Comparison of ENCODE assay signal across 1 cellular context in the genomic region with DNA sequence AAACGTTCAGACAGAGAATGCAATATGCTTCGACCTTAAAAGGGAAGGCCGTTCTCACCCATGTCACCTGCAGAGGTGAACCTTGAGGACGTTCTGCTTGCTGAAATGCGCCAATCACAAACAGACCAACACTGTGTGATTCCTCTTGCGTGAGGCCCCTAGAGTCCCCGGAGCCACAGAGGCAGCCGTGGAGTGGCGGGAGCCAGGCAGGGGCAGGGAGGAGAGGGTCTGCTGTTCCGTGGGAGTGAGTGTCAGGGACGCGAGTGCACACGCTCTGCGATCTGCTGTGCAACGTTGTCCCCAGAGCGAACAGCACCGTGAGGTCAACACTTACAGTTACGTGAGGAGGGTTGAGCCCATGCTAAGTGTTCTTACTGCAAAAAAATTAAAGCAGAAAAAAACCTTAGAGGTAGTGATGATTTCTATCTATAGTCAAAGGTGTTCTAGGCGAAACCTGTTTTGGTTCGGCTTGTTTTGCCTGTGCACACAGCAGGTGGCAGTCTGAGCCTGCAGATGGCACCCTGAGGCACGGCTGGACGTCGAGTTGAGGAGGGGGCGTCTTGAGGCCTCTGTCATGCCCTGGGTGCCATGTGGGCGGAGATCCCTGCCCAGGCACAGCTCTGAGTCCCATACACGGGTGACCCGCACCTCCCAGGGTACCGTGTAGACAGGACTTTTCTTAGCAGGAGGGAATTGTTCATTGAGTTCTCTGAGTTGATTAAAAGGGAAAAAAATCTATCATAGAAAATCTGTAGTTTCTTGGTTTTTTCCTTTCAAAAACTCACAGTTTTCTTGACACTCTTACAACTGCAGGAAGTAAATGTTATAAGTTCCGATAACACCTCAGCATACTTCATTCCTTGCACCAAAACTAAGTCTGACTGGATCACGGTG.
A peak's percentile ranks its signal among the peaks of the same experiment; 100 is the strongest.
TF ChIP-seq lines count a peak whose summit lies in the region.

No MANE protein-coding gene starts in this region.

TF ChIP-seq in HepG2, 621 proteins besides CTCF, POLR2A, EP300 and RAD21 (continued from another document and continues in another):
- no peak for TF ChIP-seq ZNF142 (CRISPR knock-in tag; IDR thresholded peaks at IDR 0.05)
- TF ChIP-seq ZFP36 (IDR thresholded peaks at IDR 0.05; ENCODE audit: borderline replicate concordance, low read depth, low read length, partially characterized antibody): no peak
- TF ChIP-seq RNF2 (conservative IDR thresholded peaks at IDR 0.05; ENCODE audit: low read depth): no peak
- TF ChIP-seq ARHGAP35 (CRISPR knock-in tag; IDR thresholded peaks at IDR 0.05; ENCODE audit: borderline replicate concordance): 0 out of 2 replicates have a peak, but pooled peaks have one; percentile 57
- no peak for TF ChIP-seq ZNF746 (CRISPR knock-in tag; IDR thresholded peaks at IDR 0.05)
- TF ChIP-seq STAG1 (CRISPR knock-in tag; IDR thresholded peaks at IDR 0.05): peak; percentile 99
- no peak for TF ChIP-seq RARG (CRISPR knock-in tag; IDR thresholded peaks at IDR 0.05; ENCODE audit: low read depth)
- TF ChIP-seq FOXP4 (CRISPR knock-in tag; IDR thresholded peaks at IDR 0.05): no peak
- TF ChIP-seq MBD4 (IDR thresholded peaks at IDR 0.05; ENCODE audit: borderline replicate concordance, low read length): no peak
- TF ChIP-seq NCOA5 (CRISPR knock-in tag; IDR thresholded peaks at IDR 0.05): no peak
- no peak for TF ChIP-seq IKZF4 (CRISPR knock-in tag; IDR thresholded peaks at IDR 0.05; ENCODE audit: borderline replicate concordance, low read depth, not compliant biosample characterization)
- TF ChIP-seq CC2D1A (CRISPR knock-in tag; IDR thresholded peaks at IDR 0.05): no peak
- TF ChIP-seq RNF219 (CRISPR knock-in tag; IDR thresholded peaks at IDR 0.05): no peak
- 0 out of 2 replicates have a peak, but pooled peaks have one; percentile 17 for TF ChIP-seq KDM4B (CRISPR knock-in tag; IDR thresholded peaks at IDR 0.05)
- no peak for TF ChIP-seq SOX5 (CRISPR knock-in tag; IDR thresholded peaks at IDR 0.05; ENCODE audit: borderline replicate concordance)
- TF ChIP-seq JUN (CRISPR knock-in tag; IDR thresholded peaks at IDR 0.05): no peak
- no peak for TF ChIP-seq BORCS8-MEF2B (CRISPR knock-in tag; IDR thresholded peaks at IDR 0.05)
- TF ChIP-seq PHF5A (CRISPR knock-in tag; IDR thresholded peaks at IDR 0.05; ENCODE audit: low read depth, unreplicated experiment): no peak
- TF ChIP-seq ZNF224 (CRISPR knock-in tag; IDR thresholded peaks at IDR 0.05): no peak
- no peak for TF ChIP-seq ZNF776 (CRISPR knock-in tag; IDR thresholded peaks at IDR 0.05)
- TF ChIP-seq GATA4 (IDR thresholded peaks at IDR 0.05; ENCODE audit: borderline replicate concordance, low read depth): no peak
- no peak for TF ChIP-seq MBNL3 (CRISPR knock-in tag; conservative IDR thresholded peaks at IDR 0.05)
- no peak for TF ChIP-seq ZNF672 (CRISPR knock-in tag; IDR thresholded peaks at IDR 0.05)
- TF ChIP-seq TEAD2 (CRISPR knock-in tag; IDR thresholded peaks at IDR 0.05): no peak
- 0 out of 2 replicates have a peak, but pooled peaks have one; percentile 28 for TF ChIP-seq ERF (CRISPR knock-in tag; IDR thresholded peaks at IDR 0.05)
- no peak for TF ChIP-seq YEATS4 (CRISPR knock-in tag; IDR thresholded peaks at IDR 0.05; ENCODE audit: borderline replicate concordance)
- TF ChIP-seq RXRA (CRISPR knock-in tag; IDR thresholded peaks at IDR 0.05): peak; percentile 24; the same call in 1 of the 2 replicates
- 0 out of 2 replicates have a peak, but pooled peaks have one; percentile 29 for TF ChIP-seq SUZ12 (IDR thresholded peaks at IDR 0.05; ENCODE audit: low read depth, low read length)
- TF ChIP-seq AFF4 (CRISPR knock-in tag; IDR thresholded peaks at IDR 0.05): no peak
- TF ChIP-seq SMAD3 (CRISPR knock-in tag; IDR thresholded peaks at IDR 0.05): no peak
- TF ChIP-seq GATAD2A (CRISPR knock-in tag; IDR thresholded peaks at IDR 0.05): 0 out of 2 replicates have a peak, but pooled peaks have one; percentile 13
- TF ChIP-seq ZNF687 (CRISPR knock-in tag; IDR thresholded peaks at IDR 0.05): peak; percentile 41
- no peak for TF ChIP-seq TGIF2 (CRISPR knock-in tag; IDR thresholded peaks at IDR 0.05)
- TF ChIP-seq ZNF205 (CRISPR knock-in tag; IDR thresholded peaks at IDR 0.05): no peak
- no peak for TF ChIP-seq ZNF670 (CRISPR knock-in tag; IDR thresholded peaks at IDR 0.05; ENCODE audit: borderline replicate concordance)
- TF ChIP-seq EHMT2 (IDR thresholded peaks at IDR 0.05; ENCODE audit: borderline replicate concordance, low read depth, low read length): no peak
- TF ChIP-seq HIC2 (CRISPR knock-in tag; IDR thresholded peaks at IDR 0.05; ENCODE audit: low read depth): peak; percentile 44; the same call in 1 of the 2 replicates
- no peak for TF ChIP-seq ZBTB21 (CRISPR knock-in tag; IDR thresholded peaks at IDR 0.05)
- TF ChIP-seq ZNF724P (CRISPR knock-in tag; IDR thresholded peaks at IDR 0.05; ENCODE audit: borderline replicate concordance): no peak
